Comparison of ENCODE assay signal across 8 cellular contexts in genomic region chr20:35741892-35742740, GRCh38. TPM values are rescaled to one million over a fixed set of nuclear protein-coding genes. Genes with fewer than 3 reads are reported as not detected.
A peak's percentile ranks its signal among the peaks of the same experiment; 100 is the strongest.
DNase-seq lines count a peak whose midpoint lies in the region; ATAC-seq, FAIRE-seq and TF ChIP-seq lines count a peak whose summit lies in the region.

RBM39 (minus strand) TSS chr20:35742260; CDS start chr20:35740874, 1,386 bp downstream.

- peaks cover 0 to 35% of the 10 kb centered on the region in 2 donors for H3K36me3 ChIP-seq in adrenal gland (replicated peaks in 1 of 2)

- H3K36me3 Mint-ChIP-seq in type B pancreatic cell: peaks cover 33% of the 10 kb centered on the region

- peak within 1 kb of the TSS; percentile 99 to 100 (median 100) for H3K27ac ChIP-seq in adrenal gland

- peak within 1 kb of the TSS; percentile 79 to 97 (median 86) for H3K4me3 ChIP-seq in adrenal gland

- intact Hi-C loops in adrenal gland (cut with DNase I) (no loop called here), cardiac septum (cut with DNase I) (loop anchor here (1.0 to 5.0 kb wide), 4 partner anchors 27 to 140 kb away; partner anchors contain the start of genes CPNE1, NFS1, RBM12 and ROMO1)

- TF ChIP-seq CTCF in adrenal gland (IDR thresholded peaks at IDR 0.05): peak in 5 of 6 experiments; percentile 17 to 51 (median 41)
- TF ChIP-seq CTCF in type B pancreatic cell (conservative IDR thresholded peaks at IDR 0.05): peak; percentile 48

- DNase-seq in GM12892 (ENCODE audit: insufficient read length) (peak; percentile 77), NCI-H146 (lab: John Stamatoyannopoulos, UW) (peak; percentile 100), T-helper 1 cell (peak; percentile 99 to 100 (median 99)), adrenal gland (peak; percentile 100), cardiac septum (ENCODE audit: low spot score) (peak; percentile 100), pons (ENCODE audit: low spot score) (peak; percentile 100), type B pancreatic cell (ENCODE audit: extremely low spot score, unreplicated experiment) (peak; percentile 99)

- no peaks in the 10 kb centered on the region for H3K27me3 ChIP-seq in adrenal gland

- no peaks in the 10 kb centered on the region for H3K9me3 Mint-ChIP-seq in type B pancreatic cell

- WGBS in adrenal gland, 4 donors: 0 to 1% (median 1%) methylated on average over 31 to 66 of the region's 66 CpGs

- H3K9me3 ChIP-seq in adrenal gland (replicated peaks in 1 of 3): no peaks in the 10 kb centered on the region

- peaks cover 30% of the 10 kb centered on the region for H3K4me1 Mint-ChIP-seq in type B pancreatic cell (ENCODE audit: unreplicated experiment)

- peaks cover 31 to 48% of the 10 kb centered on the region in 2 donors for H3K4me1 ChIP-seq in adrenal gland (replicated peaks in 1 of 2)

- ATAC-seq in HG02852 (IDR thresholded peaks at IDR 0.05; ENCODE audit: unreplicated experiment): peak; percentile 83

- FAIRE-seq in GM12892 (lab: Jason Lieb, UNC): peak; percentile 95

- peak within 1 kb of the TSS; percentile 97 for H3K4me3 Mint-ChIP-seq in type B pancreatic cell

- H3K27me3 Mint-ChIP-seq in type B pancreatic cell: peaks cover 6% of the 10 kb centered on the region

- H3K27ac Mint-ChIP-seq in type B pancreatic cell: peak within 1 kb of the TSS; percentile 99

- TF ChIP-seq POLR2A in GM12892 (IDR thresholded peaks at IDR 0.05; ENCODE audit: low read depth, low read length) (peak; percentile 90), adrenal gland (IDR thresholded peaks at IDR 0.05) (peak; percentile 97 to 99)

RNA-seq across cellular contexts. Expression of gene RBM39, which starts in this region (rescaled TPM):
- polyA plus RNA-seq in GM12892 (2012; ENCODE audit: missing spikeins): 234 TPM
- total RNA-seq in adrenal gland (100 to 1,000 TPM; 111 to 335 (median 216) TPM), cardiac septum (167 TPM), type B pancreatic cell (ENCODE audit: low replicate concordance) (361 and 398 TPM in 2 replicates)
- polyA plus RNA-seq in adrenal gland: 100 to 1,000 TPM; 278 to 714 (median 656) TPM

Comparison
In these comparisons a context has a peak if more than half of its experiments do, and no peak if none do; other contexts are left out.
1. Peak in every context shown above with its lines: DNase-seq, ATAC-seq, H3K4me3 ChIP-seq and H3K27ac ChIP-seq.